ENCODE assay signal across 8 cellular contexts in the genomic region with DNA sequence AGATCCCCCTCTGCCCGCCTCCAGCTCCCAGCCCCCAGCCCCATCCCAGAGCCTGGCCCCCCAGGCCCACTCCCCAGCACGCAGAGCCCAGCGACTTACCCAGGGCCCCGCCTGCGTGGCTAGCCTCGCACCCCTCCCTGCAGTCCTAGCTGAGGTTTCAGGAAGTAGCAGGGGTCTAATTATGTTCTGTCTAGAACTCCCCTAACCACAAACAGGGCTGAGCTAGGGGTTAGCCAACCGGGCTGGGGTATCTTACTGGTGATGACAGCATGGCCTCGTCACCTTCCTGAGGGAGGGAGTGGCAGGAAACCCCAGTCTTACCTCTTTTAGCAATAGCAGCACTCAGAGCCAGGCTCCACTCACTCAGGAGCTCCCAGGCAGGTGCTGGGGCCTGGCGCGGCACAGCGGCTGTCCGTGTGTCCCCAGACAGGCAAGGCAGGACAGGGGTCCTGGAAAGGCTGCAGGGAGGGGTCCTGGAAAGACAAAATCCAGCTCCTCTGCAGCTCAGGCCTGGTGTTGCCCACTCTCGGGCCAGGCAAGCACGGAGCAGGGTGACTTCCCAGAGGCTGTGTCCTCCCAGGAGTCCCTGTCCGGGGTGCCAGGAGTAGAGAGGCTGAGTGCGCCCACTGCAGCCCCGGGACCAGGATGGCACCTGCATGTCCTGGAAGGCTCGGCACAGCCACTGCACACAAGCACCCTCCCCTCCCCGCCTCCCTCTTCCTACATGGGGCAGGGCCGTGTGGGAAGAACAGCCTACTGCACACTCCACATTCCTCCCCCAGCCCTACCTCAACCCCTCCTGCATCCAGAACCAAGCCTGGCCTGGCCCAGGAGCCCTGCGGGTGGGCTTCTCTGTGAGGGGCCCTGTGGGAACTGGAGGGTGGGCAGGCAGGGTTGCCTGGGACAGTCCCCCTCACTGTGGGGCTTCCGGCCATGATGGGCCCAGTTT. TPM values are rescaled to one million over a fixed set of nuclear protein-coding genes. Genes with fewer than 3 reads are reported as not detected.
DNase-seq lines count a peak whose midpoint lies in the region; ATAC-seq, FAIRE-seq and TF ChIP-seq lines count a peak whose summit lies in the region.

Gene GPR132, minus strand, starts transcription at position 151 of the 949 bp plus-strand sequence. CDS start 10,010 bp downstream, outside the sequence.

- H3K36me3 ChIP-seq in pancreas (no peaks in the 10 kb centered on the region), upper lobe of left lung (no peaks in the 10 kb centered on the region), HAP-1 (replicated peaks) (no peaks in the 10 kb centered on the region)

- no peaks in the 10 kb centered on the region for H3K4me1 ChIP-seq in pancreas
- H3K4me1 ChIP-seq in upper lobe of left lung = peaks cover 21 to 66% (median 48%) of the 10 kb centered on the region in 4 donors
- no peaks in the 10 kb centered on the region for H3K4me1 ChIP-seq in HAP-1

- FAIRE-seq in pancreas (lab: Jason Lieb, UNC) = no peak

- WGBS in pancreas, 2 donors = 73 to 79% methylated on average over 20 to 22 of the region's 22 CpGs
- 27 to 46% methylated on average over 7 to 22 of the region's 22 CpGs for WGBS in upper lobe of left lung, 2 donors

- peak within 1 kb of the TSS in 1 of 2 donors; percentile 80 for H3K27ac ChIP-seq in coronary artery
- peak within 1 kb of the TSS in 2 of 4 donors; percentile 36 to 44 for H3K27ac ChIP-seq in pancreas
- H3K27ac ChIP-seq in upper lobe of left lung = peak within 1 kb of the TSS; percentile 78 to 91 (median 83)

- peak in 1 of 4 donors; percentile 32 for TF ChIP-seq EP300 in upper lobe of left lung (IDR thresholded peaks at IDR 0.05)

- peak within 1 kb of the TSS; percentile 55 for H3K4me3 ChIP-seq in coronary artery
- peak within 1 kb of the TSS in 1 of 4 donors; percentile 25 for H3K4me3 ChIP-seq in pancreas
- H3K4me3 ChIP-seq in upper lobe of left lung = peak within 1 kb of the TSS in 3 of 4 donors; percentile 34 to 47 (median 46)
- no peak within 1 kb of the TSS for H3K4me3 ChIP-seq in HAP-1

- H3K27me3 ChIP-seq in pancreas (no peaks in the 10 kb centered on the region), upper lobe of left lung (no peaks in the 10 kb centered on the region), HAP-1 (ENCODE audit: low read depth) (peaks cover 6% of the 10 kb centered on the region; the same call in 1 of the 2 replicates)

- peak in 3 of 4 donors; percentile 37 to 83 (median 73) for TF ChIP-seq POLR2A in upper lobe of left lung (IDR thresholded peaks at IDR 0.05)

- in situ Hi-C loops in HAP-1 (cut with MboI; ENCODE audit: low sequenced_read_pairs) = no loop called here

- ATAC-seq in HG03442 (IDR thresholded peaks at IDR 0.05; ENCODE audit: unreplicated experiment) (peak; percentile 35), pancreas (peak in 3 of 4 donors; percentile 54 to 64 (median 62)), upper lobe of left lung (ENCODE audit: low FRiP score in 2 of 2) (peak; percentile 67 to 75), HG02884 (IDR thresholded peaks at IDR 0.05; ENCODE audit: unreplicated experiment) (no peak)

- DNase-seq in GM19238 (ENCODE audit: insufficient read length, low spot score) = peak; percentile 87
- peak; percentile 60 to 81 (median 72) for DNase-seq in activated CD4-positive, CD25-positive, alpha-beta regulatory T cell (lab: John Stamatoyannopoulos, UW)
- DNase-seq in coronary artery (ENCODE audit: low spot score) = peak; percentile 78
- peak in 2 of 6 donors; percentile 53 to 56 for DNase-seq in pancreas
- DNase-seq in upper lobe of left lung = peak; percentile 86 to 90
- DNase-seq in HAP-1 (ENCODE audit: low spot score in 2 of 2) = no peak

- intact Hi-C loops in pancreas (cut with DNase I) = no loop called here

- TF ChIP-seq CTCF in coronary artery (IDR thresholded peaks at IDR 0.05) (no peak), pancreas (IDR thresholded peaks at IDR 0.05) (no peak), upper lobe of left lung (IDR thresholded peaks at IDR 0.05) (no peak)

- H3K9me3 ChIP-seq in pancreas = no peaks in the 10 kb centered on the region
- H3K9me3 ChIP-seq in upper lobe of left lung = no peaks in the 10 kb centered on the region
- no peaks in the 10 kb centered on the region for H3K9me3 ChIP-seq in HAP-1

RNA-seq across cellular contexts. Expression of gene GPR132, which starts in this region (rescaled TPM):
- total RNA-seq in pancreas = 1 to 10 TPM in 2 of 6 donors, under 1 TPM in 4; 0.14 to 2.3 (median 0.76) TPM
- under 1 TPM; 0.38 to 0.46 TPM for polyA plus RNA-seq in pancreas
- 10 to 100 TPM in 1 of 6 donors, 1 to 10 TPM in 5; 3.0 to 14.7 (median 7.0) TPM for total RNA-seq in upper lobe of left lung

Comparison
In these comparisons a context has a peak if more than half of its experiments do, and no peak if none do; other contexts are left out.
1. DNase-seq: peak in GM19238 (single experiment), activated CD4-positive, CD25-positive, alpha-beta regulatory T cell (4 of 4), coronary artery (single experiment) and upper lobe of left lung (2 of 2); none in HAP-1 (0 of 2).